Comparison of ENCODE assay signal across 8 cellular contexts in the genomic region with DNA sequence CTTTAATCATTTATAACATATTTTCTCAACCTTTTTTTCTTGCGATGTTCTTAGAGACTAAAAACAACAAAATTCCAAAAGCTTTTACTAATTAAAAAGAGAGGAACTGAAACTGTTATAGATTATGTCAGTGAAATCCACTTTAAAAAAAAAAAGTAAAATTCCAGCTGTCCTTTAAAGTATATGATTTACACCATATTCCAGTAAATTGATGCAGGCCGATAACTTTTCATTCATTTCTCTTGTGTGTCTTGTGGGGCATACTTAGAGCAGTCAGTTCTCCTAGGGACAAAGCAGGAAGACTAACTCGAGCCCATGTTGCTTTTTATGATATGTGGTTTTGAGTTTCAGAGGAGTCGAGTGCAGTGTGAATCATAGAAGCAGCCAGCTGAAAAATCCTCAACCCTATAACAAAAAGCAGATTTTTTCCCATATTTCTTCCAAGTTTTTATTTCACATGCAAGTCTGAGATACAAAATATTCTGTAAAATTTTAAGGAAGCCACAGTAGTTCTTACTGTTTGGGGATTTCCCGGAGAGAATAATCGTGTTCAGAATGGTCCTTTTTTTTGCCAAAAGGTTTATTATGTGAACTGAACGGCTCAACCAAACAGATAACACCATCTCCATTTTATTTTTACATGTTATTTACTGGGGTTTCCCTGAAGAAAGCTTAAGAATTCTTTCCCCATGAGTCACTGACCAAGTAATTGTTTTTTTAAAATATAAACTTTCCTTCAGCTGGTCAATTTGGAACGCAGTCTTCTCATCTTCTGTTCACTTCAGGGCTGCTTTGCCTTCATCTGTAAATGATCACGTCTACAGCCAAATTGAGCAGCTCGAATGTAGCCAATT.
DNase-seq lines count a peak whose midpoint lies in the region; ATAC-seq and TF ChIP-seq lines count a peak whose summit lies in the region.

No MANE protein-coding gene starts in this region.

- H3K4me3 ChIP-seq in OCI-LY3 (ENCODE audit: low read length) (peak overlapping the region; percentile 59), esophagus (ENCODE audit: low read depth in 1 of 2, low read length in 2 of 2) (no peak overlapping the region), skeletal muscle tissue (ENCODE audit: low read length in 3 of 3) (no peak overlapping the region)

- H2AFZ ChIP-seq in OCI-LY3 (ENCODE audit: low read depth, low read length), result peak overlapping the region; percentile 23; the same call in 1 of the 2 replicates

- peak overlapping the region; percentile 75 for H3K4me2 ChIP-seq in OCI-LY3 (ENCODE audit: low read length)

- TF ChIP-seq CTCF in OCI-LY3 (IDR thresholded peaks at IDR 0.05; ENCODE audit: low read depth, low read length), result no peak

- H3K79me2 ChIP-seq in OCI-LY3 (ENCODE audit: low read length), result no peaks in the 10 kb centered on the region

- H3K27me3 ChIP-seq in OCI-LY3 (ENCODE audit: low read depth, low read length) (no peaks in the 10 kb centered on the region), esophagus (ENCODE audit: control insufficient read depth in 1 of 2, insufficient read depth in 2 of 2, low read length in 2 of 2) (no peaks in the 10 kb centered on the region), skeletal muscle tissue (ENCODE audit: control insufficient read depth in 3 of 3, insufficient read depth in 3 of 3, low read length in 3 of 3) (no peaks in the 10 kb centered on the region)

- H3K36me3 ChIP-seq in OCI-LY3 (replicated peaks; ENCODE audit: low read depth, low read length) (peaks cover 22% of the 10 kb centered on the region), esophagus (ENCODE audit: control insufficient read depth in 2 of 2, insufficient read depth in 2 of 2, low read length in 1 of 2) (no peaks in the 10 kb centered on the region), skeletal muscle tissue (ENCODE audit: control insufficient read depth in 3 of 3, insufficient read depth in 3 of 3, low read length in 3 of 3) (no peaks in the 10 kb centered on the region)

- no peaks in the 10 kb centered on the region for H4K20me1 ChIP-seq in OCI-LY3 (ENCODE audit: insufficient read depth, low read length)

- DNase-seq in activated CD4-positive, CD25-positive, alpha-beta regulatory T cell treated with anti-CD3 and anti-CD28 coated beads, Interleukin-2, amount 50 U/mL, for 72 hours, result no peak
- DNase-seq in NCI-H2107 (lab: John Stamatoyannopoulos, UW) (no peak), HK-2 (ENCODE audit: unreplicated experiment) (no peak)
- no peak for DNase-seq in stimulated activated CD4-positive, alpha-beta T cell treated with anti-CD3 and anti-CD28 coated beads, Interleukin-2, amount 100 ng/mL, for 48 hours

- H3K9me3 ChIP-seq in OCI-LY3 (ENCODE audit: insufficient read depth, low read length), result peaks cover 22% of the 10 kb centered on the region; the same call in 1 of the 2 replicates
- H3K9me3 ChIP-seq in esophagus (ENCODE audit: control insufficient read depth in 2 of 2, insufficient read depth in 1 of 2, low read depth in 1 of 2, low read length in 1 of 2), result no peaks in the 10 kb centered on the region
- no peaks in the 10 kb centered on the region for H3K9me3 ChIP-seq in skeletal muscle tissue (ENCODE audit: control insufficient read depth in 3 of 3, low read length in 3 of 3)

- H3K9ac ChIP-seq in OCI-LY3 (ENCODE audit: low read length) (peak overlapping the region; percentile 83), skeletal muscle tissue (ENCODE audit: low read depth in 1 of 3, low read length in 3 of 3) (peak overlapping the region in 1 of 3 donors; percentile 53)

- ATAC-seq in GM21423 (IDR thresholded peaks at IDR 0.05; ENCODE audit: unreplicated experiment), result peak; percentile 39

- WGBS in esophagus, 2 donors, result 17 to 39% methylated on average over 10 of the region's 10 CpGs

- H3K4me1 ChIP-seq in OCI-LY3 (ENCODE audit: low read length) (peaks cover 85% of the 10 kb centered on the region), esophagus (ENCODE audit: control insufficient read depth in 2 of 2, insufficient read depth in 2 of 2, low read length in 1 of 2) (no peaks in the 10 kb centered on the region), skeletal muscle tissue (ENCODE audit: control insufficient read depth in 3 of 3, insufficient read depth in 3 of 3, low read length in 3 of 3) (peaks cover 0 to 3% (median 2%) of the 10 kb centered on the region in 3 donors)

- H3K27ac ChIP-seq in OCI-LY3 (ENCODE audit: low read length) (peak overlapping the region; percentile 92), esophagus (ENCODE audit: low read depth in 2 of 2, low read length in 1 of 2) (peak overlapping the region; percentile 33 to 55), skeletal muscle tissue (ENCODE audit: low read depth, low read length) (peak overlapping the region; percentile 26)

Comparison
In these comparisons a context has a peak if more than half of its experiments do, and no peak if none do; other contexts are left out.
1. H3K27ac ChIP-seq: peak in every context shown above with its lines; median percentile 92 in OCI-LY3; 44 in esophagus; 26 in skeletal muscle tissue.